ENCODE assay signal across 19 cellular contexts in genomic region chr15:98737122-98737521, GRCh38.
"Had no signal": no experiment of that assay in that cellular context is flagged by ENCODE, and none has a peak within 500 bp of the region (broad histone marks: within the 10 kb centered on the region; RNA-seq: fewer than 3 reads in every experiment).

No MANE protein-coding gene starts in this region.

- H2AFZ ChIP-seq: parathyroid adenoma had no signal

- H3K36me3 ChIP-seq: tibial nerve, vagina had no signal

- H3K27me3 ChIP-seq: tibial nerve, vagina had no signal

- H3K9me3 ChIP-seq: mucosa of descending colon, tibial nerve, vagina had no signal

- FAIRE-seq: frontal cortex, small intestine had no signal

- H3K4me1 ChIP-seq: parathyroid adenoma had no signal

- H3K4me3 ChIP-seq: mucosa of descending colon, tibial nerve, vagina had no signal

- H3K27ac ChIP-seq: parathyroid adenoma, tibial nerve, vagina had no signal

- ATAC-seq: activated CD4-positive, CD25-positive, alpha-beta regulatory T cell treated with anti-CD3 and anti-CD28 coated beads, Interleukin-2, amount 50 U/mL, for 24 hours; activated T-helper 17 cell treated with anti-CD3 and anti-CD28 coated beads, Interleukin-2, amount 50 U/mL, for 72 hours; left colon; mucosa of descending colon; naive thymus-derived CD8-positive, alpha-beta T cell had no signal

- DNase-seq: activated naive CD4-positive, alpha-beta T cell treated with Interleukin-2 at 50 U/mL for 16 hours; activated T-cell treated with anti-CD3 and anti-CD28 coated beads for 4 hours; aorta; cerebellar nuclear complex; effector CD8-positive, alpha-beta T cell; left colon; mammary epithelial cell; mucosa of descending colon; naive thymus-derived CD8-positive, alpha-beta T cell; small intestine; stimulated activated CD4-positive, alpha-beta T cell treated with anti-CD3 and anti-CD28 coated beads, Interleukin-4, amount 100 ng/mL, for 24 hours; stimulated activated naive CD4-positive, alpha-beta T cell treated with Interleukin-2 at 50 U/mL for 16 hours; substantia nigra had no signal

- H3K9ac ChIP-seq: parathyroid adenoma had no signal
